ENCODE assay signal across 9 cellular contexts in genomic region chr10:18238875-18239485, GRCh38.
DNase-seq lines count a peak whose midpoint lies in the region; ATAC-seq, FAIRE-seq and TF ChIP-seq lines count a peak whose summit lies in the region.
"Had no signal": no experiment of that assay in that cellular context is flagged by ENCODE, and none has a peak within 500 bp of the region (broad histone marks: within the 10 kb centered on the region; RNA-seq: fewer than 3 reads in every experiment).

No MANE protein-coding gene starts in this region.

- peak; percentile 47 for TF ChIP-seq CTCF in MM.1S (IDR thresholded peaks at IDR 0.05; ENCODE audit: low read length)
- peak; percentile 53 for TF ChIP-seq CTCF in bronchial epithelial cell (IDR thresholded peaks at IDR 0.05; ENCODE audit: insufficient read depth, low read length, severe bottlenecking)
- peak; percentile 60 for TF ChIP-seq CTCF in lower lobe of right lung (IDR thresholded peaks at IDR 0.05)

- H3K27ac ChIP-seq in MM.1S (ENCODE audit: low read length) (no peak overlapping the region), lower lobe of right lung (no peak overlapping the region)
- H3K27ac ChIP-seq: skin epidermis had no signal

- intact Hi-C loops in lower lobe of right lung (cut with DNase I) = no loop called here

- H3K4me3 Mint-ChIP-seq in activated T-cell treated with anti-CD3 and anti-CD28 coated beads, Interleukin-2, amount 50 U/mL, for 72 hours = no peak overlapping the region

- H3K79me2 ChIP-seq in MM.1S (ENCODE audit: low read length) = no peaks in the 10 kb centered on the region

- H3K4me1 ChIP-seq in MM.1S (ENCODE audit: low read length) (no peaks in the 10 kb centered on the region), lower lobe of right lung (peaks cover 4% of the 10 kb centered on the region)

- FAIRE-seq in bronchial epithelial cell (lab: Jason Lieb, UNC) = no peak

- H3K4me1 Mint-ChIP-seq in activated T-cell treated with anti-CD3 and anti-CD28 coated beads, Interleukin-2, amount 50 U/mL, for 72 hours (ENCODE audit: low read depth) = no peaks in the 10 kb centered on the region

- H4K20me1 ChIP-seq in MM.1S (ENCODE audit: insufficient read depth, low read length) = no peaks in the 10 kb centered on the region

- H2AFZ ChIP-seq in MM.1S (ENCODE audit: low read length) = no peak overlapping the region

- H3K9me2 ChIP-seq in MM.1S (replicated peaks; ENCODE audit: insufficient read depth, low read length) = no peaks in the 10 kb centered on the region

- peak in 1 of 2 donors; percentile 50 for ATAC-seq in lower lobe of right lung
- no peak for ATAC-seq in activated T-cell treated with anti-CD3 and anti-CD28 coated beads, Interleukin-2, amount 50 U/mL, for 72 hours (replicated peaks in 1 of 2)
- no peak for ATAC-seq in HG03457 (IDR thresholded peaks at IDR 0.05; ENCODE audit: unreplicated experiment)

- H3K4me2 ChIP-seq in MM.1S (ENCODE audit: low read depth, low read length) = no peak overlapping the region

- no peaks in the 10 kb centered on the region for H3F3A ChIP-seq in MM.1S (ENCODE audit: insufficient read depth, low read length)

- H3K4me3 ChIP-seq in MM.1S (ENCODE audit: low read length) = no peak overlapping the region
- no peak overlapping the region for H3K4me3 ChIP-seq in bronchial epithelial cell (ENCODE audit: low read depth, low read length)
- no peak overlapping the region for H3K4me3 ChIP-seq in lower lobe of right lung
- H3K4me3 ChIP-seq: skin epidermis had no signal

- H3K36me3 ChIP-seq in MM.1S (replicated peaks; ENCODE audit: insufficient read depth, low read length) = no peaks in the 10 kb centered on the region
- no peaks in the 10 kb centered on the region for H3K36me3 ChIP-seq in bronchial epithelial cell (ENCODE audit: control insufficient read depth, insufficient read depth, low read length)
- no peaks in the 10 kb centered on the region for H3K36me3 ChIP-seq in lower lobe of right lung

- no peaks in the 10 kb centered on the region for H3K36me3 Mint-ChIP-seq in activated T-cell treated with anti-CD3 and anti-CD28 coated beads, Interleukin-2, amount 50 U/mL, for 72 hours (ENCODE audit: insufficient read depth in 2 of 2)

- peak; percentile 45 for DNase-seq in DMS 273 (lab: John Stamatoyannopoulos, UW; ENCODE audit: unreplicated experiment)
- no peak for DNase-seq in DMS 273 treated with DMSO at 0.1 percent for 48 hours (lab: John Stamatoyannopoulos, UW)
- DNase-seq in MM.1S = peak; percentile 43
- peak; percentile 39 for DNase-seq in bronchial epithelial cell (ENCODE audit: low read depth)
- DNase-seq in lower lobe of right lung = no peak
- DNase-seq in NK-92 treated with Interleukin-12 subunit alpha and Interleukin-12 subunit beta, amount 100 ng/mL, for 24 hours (lab: John Stamatoyannopoulos, UW) = no peak
- no peak for DNase-seq in activated T-cell treated with anti-CD3 and anti-CD28 coated beads, Interleukin-2, amount 50 U/mL, for 72 hours

- H3K27me3 ChIP-seq in MM.1S (replicated peaks; ENCODE audit: insufficient read depth, low read length) (no peaks in the 10 kb centered on the region), bronchial epithelial cell (ENCODE audit: control insufficient read depth, insufficient read depth, low read length) (no peaks in the 10 kb centered on the region), lower lobe of right lung (ENCODE audit: low read depth) (no peaks in the 10 kb centered on the region)

- no peak overlapping the region for H3K9ac ChIP-seq in MM.1S (ENCODE audit: low read length)

- H3K9me3 ChIP-seq in MM.1S (replicated peaks; ENCODE audit: insufficient read depth, low read length) = no peaks in the 10 kb centered on the region
- H3K9me3 ChIP-seq in lower lobe of right lung = no peaks in the 10 kb centered on the region

- H3K9me3 Mint-ChIP-seq in activated T-cell treated with anti-CD3 and anti-CD28 coated beads, Interleukin-2, amount 50 U/mL, for 72 hours = no peaks in the 10 kb centered on the region

- no peaks in the 10 kb centered on the region for H3K27me3 Mint-ChIP-seq in activated T-cell treated with anti-CD3 and anti-CD28 coated beads, Interleukin-2, amount 50 U/mL, for 72 hours (ENCODE audit: low read depth)

- H3K27ac Mint-ChIP-seq in activated T-cell treated with anti-CD3 and anti-CD28 coated beads, Interleukin-2, amount 50 U/mL, for 72 hours = no peak overlapping the region

Comparison
In these comparisons a context has a peak if more than half of its experiments do, and no peak if none do; other contexts are left out.
1. DNase-seq: peak in DMS 273 (single experiment), MM.1S (single experiment) and bronchial epithelial cell (single experiment); none in DMS 273 treated with DMSO at 0.1 percent for 48 hours (single experiment), lower lobe of right lung (single experiment), NK-92 treated with Interleukin-12 subunit alpha and Interleukin-12 subunit beta, amount 100 ng/mL, for 24 hours (single experiment) and activated T-cell treated with anti-CD3 and anti-CD28 coated beads, Interleukin-2, amount 50 U/mL, for 72 hours (0 of 2).
2. Peak in every context shown above with its lines, with median percentiles within 50 percentile points of each other: CTCF ChIP-seq.